1 cellular context compared by ENCODE assay signal in the genomic region with DNA sequence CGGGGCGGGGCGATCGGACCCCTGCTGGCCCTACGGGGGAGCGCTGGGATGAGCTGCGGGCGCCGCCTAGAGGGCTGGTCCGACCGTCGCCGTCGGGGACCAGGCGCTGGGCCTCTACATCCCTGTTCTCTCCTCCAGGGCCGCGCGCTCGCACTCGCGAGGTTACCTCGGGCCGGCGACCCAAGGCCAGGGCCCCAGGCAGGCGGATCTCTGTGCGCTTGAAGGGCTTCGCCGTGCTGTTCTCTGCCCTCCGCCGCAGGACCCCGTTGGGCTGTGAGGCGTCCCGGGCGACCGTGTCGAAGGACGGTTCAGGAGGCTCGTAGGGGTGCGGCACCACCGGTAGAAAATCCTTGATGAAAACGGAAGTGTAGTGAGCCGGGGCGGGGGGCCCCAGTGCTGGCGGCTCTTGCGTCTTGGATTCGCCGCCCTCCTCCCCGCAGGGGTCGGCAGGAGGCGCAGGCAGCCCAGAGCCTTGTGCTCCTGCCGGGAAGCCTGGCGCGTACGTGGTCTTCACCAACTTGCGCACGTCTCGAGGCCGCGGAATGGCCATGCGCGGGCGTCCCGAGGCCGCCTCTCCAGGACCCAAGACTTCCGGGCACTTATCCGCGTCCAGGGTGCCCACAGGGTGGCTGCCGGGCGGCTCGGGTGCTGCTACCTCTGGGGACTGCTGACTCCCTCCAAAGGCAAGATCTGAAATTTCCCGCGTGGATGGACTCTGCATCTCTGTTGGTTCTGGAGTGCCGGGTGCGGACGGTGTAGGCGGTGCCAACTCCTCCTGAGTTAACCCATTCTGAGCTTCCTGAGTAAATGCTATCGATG.
A peak's percentile ranks its signal among the peaks of the same experiment; 100 is the strongest.
TF ChIP-seq lines count a peak whose summit lies in the region.

No MANE protein-coding gene starts in this region.

TF ChIP-seq in WTC11, 78 proteins besides CTCF, POLR2A, EP300 and RAD21 (continued from another document and continues in another):
- TF ChIP-seq, protein P1, sequence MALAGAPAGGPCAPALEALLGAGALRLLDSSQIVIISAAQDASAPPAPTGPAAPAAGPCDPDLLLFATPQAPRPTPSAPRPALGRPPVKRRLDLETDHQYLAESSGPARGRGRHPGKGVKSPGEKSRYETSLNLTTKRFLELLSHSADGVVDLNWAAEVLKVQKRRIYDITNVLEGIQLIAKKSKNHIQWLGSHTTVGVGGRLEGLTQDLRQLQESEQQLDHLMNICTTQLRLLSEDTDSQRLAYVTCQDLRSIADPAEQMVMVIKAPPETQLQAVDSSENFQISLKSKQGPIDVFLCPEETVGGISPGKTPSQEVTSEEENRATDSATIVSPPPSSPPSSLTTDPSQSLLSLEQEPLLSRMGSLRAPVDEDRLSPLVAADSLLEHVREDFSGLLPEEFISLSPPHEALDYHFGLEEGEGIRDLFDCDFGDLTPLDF (CRISPR knock-in tag; IDR thresholded peaks at IDR 0.05) = no peak
- TF ChIP-seq JAZF1 (CRISPR knock-in tag; IDR thresholded peaks at IDR 0.05) (no peak), CDX4 (CRISPR knock-in tag; IDR thresholded peaks at IDR 0.05; ENCODE audit: borderline replicate concordance) (no peak), NFATC4 (CRISPR knock-in tag; IDR thresholded peaks at IDR 0.05) (no peak), FOXJ3 (CRISPR knock-in tag; IDR thresholded peaks at IDR 0.05; ENCODE audit: borderline replicate concordance) (no peak), NR1H2 (CRISPR knock-in tag; IDR thresholded peaks at IDR 0.05) (no peak), SMAD3 (CRISPR knock-in tag; IDR thresholded peaks at IDR 0.05; ENCODE audit: borderline replicate concordance) (no peak), MAX (CRISPR knock-in tag; IDR thresholded peaks at IDR 0.05) (peak; percentile 68), KAT7 (CRISPR knock-in tag; IDR thresholded peaks at IDR 0.05; ENCODE audit: borderline replicate concordance) (0 out of 2 replicates have a peak, but pooled peaks have one; percentile 29), NR3C1 (CRISPR knock-in tag; conservative IDR thresholded peaks at IDR 0.05; ENCODE audit: low read depth) (0 out of 2 replicates have a peak, but pooled peaks have one; percentile 82), ZNF121 (CRISPR knock-in tag; IDR thresholded peaks at IDR 0.05) (no peak), SP1 (CRISPR knock-in tag; conservative IDR thresholded peaks at IDR 0.05) (peak; percentile 39; the same call in 1 of the 2 replicates), ZBTB43 (CRISPR knock-in tag; IDR thresholded peaks at IDR 0.05) (no peak), ETV6 (CRISPR knock-in tag; IDR thresholded peaks at IDR 0.05) (peak; percentile 78; the same call in 1 of the 2 replicates), GTF2I (CRISPR knock-in tag; conservative IDR thresholded peaks at IDR 0.05) (no peak), ZNF317 (CRISPR knock-in tag; IDR thresholded peaks at IDR 0.05; ENCODE audit: borderline replicate concordance, low read depth) (no peak), ERG (CRISPR knock-in tag; IDR thresholded peaks at IDR 0.05) (no peak), ZNF138 (CRISPR knock-in tag; conservative IDR thresholded peaks at IDR 0.05) (0 out of 2 replicates have a peak, but pooled peaks have one; percentile 28), ZNF219 (CRISPR knock-in tag; IDR thresholded peaks at IDR 0.05; ENCODE audit: borderline replicate concordance) (no peak), ZNF396 (CRISPR knock-in tag; IDR thresholded peaks at IDR 0.05; ENCODE audit: borderline replicate concordance) (no peak), SMAD4 (CRISPR knock-in tag; IDR thresholded peaks at IDR 0.05) (no peak), SOX15 (CRISPR knock-in tag; IDR thresholded peaks at IDR 0.05) (no peak), FOXP1 (CRISPR knock-in tag; IDR thresholded peaks at IDR 0.05; ENCODE audit: borderline replicate concordance) (no peak), NFE2L1 (CRISPR knock-in tag; IDR thresholded peaks at IDR 0.05) (no peak)
- TF ChIP-seq, protein P2, sequence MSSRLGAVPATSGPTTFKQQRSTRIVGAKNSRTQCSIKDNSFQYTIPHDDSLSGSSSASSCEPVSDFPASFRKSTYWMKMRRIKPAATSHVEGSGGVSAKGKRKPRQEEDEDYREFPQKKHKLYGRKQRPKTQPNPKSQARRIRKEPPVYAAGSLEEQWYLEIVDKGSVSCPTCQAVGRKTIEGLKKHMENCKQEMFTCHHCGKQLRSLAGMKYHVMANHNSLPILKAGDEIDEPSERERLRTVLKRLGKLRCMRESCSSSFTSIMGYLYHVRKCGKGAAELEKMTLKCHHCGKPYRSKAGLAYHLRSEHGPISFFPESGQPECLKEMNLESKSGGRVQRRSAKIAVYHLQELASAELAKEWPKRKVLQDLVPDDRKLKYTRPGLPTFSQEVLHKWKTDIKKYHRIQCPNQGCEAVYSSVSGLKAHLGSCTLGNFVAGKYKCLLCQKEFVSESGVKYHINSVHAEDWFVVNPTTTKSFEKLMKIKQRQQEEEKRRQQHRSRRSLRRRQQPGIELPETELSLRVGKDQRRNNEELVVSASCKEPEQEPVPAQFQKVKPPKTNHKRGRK (CRISPR knock-in tag; IDR thresholded peaks at IDR 0.05; ENCODE audit: borderline replicate concordance) = no peak
- TF ChIP-seq, protein P3, sequence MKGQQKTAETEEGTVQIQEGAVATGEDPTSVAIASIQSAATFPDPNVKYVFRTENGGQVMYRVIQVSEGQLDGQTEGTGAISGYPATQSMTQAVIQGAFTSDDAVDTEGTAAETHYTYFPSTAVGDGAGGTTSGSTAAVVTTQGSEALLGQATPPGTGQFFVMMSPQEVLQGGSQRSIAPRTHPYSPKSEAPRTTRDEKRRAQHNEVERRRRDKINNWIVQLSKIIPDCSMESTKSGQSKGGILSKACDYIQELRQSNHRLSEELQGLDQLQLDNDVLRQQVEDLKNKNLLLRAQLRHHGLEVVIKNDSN (CRISPR knock-in tag; IDR thresholded peaks at IDR 0.05) = no peak
- TF ChIP-seq, protein P4, sequence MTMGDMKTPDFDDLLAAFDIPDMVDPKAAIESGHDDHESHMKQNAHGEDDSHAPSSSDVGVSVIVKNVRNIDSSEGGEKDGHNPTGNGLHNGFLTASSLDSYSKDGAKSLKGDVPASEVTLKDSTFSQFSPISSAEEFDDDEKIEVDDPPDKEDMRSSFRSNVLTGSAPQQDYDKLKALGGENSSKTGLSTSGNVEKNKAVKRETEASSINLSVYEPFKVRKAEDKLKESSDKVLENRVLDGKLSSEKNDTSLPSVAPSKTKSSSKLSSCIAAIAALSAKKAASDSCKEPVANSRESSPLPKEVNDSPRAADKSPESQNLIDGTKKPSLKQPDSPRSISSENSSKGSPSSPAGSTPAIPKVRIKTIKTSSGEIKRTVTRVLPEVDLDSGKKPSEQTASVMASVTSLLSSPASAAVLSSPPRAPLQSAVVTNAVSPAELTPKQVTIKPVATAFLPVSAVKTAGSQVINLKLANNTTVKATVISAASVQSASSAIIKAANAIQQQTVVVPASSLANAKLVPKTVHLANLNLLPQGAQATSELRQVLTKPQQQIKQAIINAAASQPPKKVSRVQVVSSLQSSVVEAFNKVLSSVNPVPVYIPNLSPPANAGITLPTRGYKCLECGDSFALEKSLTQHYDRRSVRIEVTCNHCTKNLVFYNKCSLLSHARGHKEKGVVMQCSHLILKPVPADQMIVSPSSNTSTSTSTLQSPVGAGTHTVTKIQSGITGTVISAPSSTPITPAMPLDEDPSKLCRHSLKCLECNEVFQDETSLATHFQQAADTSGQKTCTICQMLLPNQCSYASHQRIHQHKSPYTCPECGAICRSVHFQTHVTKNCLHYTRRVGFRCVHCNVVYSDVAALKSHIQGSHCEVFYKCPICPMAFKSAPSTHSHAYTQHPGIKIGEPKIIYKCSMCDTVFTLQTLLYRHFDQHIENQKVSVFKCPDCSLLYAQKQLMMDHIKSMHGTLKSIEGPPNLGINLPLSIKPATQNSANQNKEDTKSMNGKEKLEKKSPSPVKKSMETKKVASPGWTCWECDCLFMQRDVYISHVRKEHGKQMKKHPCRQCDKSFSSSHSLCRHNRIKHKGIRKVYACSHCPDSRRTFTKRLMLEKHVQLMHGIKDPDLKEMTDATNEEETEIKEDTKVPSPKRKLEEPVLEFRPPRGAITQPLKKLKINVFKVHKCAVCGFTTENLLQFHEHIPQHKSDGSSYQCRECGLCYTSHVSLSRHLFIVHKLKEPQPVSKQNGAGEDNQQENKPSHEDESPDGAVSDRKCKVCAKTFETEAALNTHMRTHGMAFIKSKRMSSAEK (CRISPR knock-in tag; IDR thresholded peaks at IDR 0.05; ENCODE audit: borderline replicate concordance) = no peak
- TF ChIP-seq, protein P5, sequence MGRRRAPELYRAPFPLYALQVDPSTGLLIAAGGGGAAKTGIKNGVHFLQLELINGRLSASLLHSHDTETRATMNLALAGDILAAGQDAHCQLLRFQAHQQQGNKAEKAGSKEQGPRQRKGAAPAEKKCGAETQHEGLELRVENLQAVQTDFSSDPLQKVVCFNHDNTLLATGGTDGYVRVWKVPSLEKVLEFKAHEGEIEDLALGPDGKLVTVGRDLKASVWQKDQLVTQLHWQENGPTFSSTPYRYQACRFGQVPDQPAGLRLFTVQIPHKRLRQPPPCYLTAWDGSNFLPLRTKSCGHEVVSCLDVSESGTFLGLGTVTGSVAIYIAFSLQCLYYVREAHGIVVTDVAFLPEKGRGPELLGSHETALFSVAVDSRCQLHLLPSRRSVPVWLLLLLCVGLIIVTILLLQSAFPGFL (CRISPR knock-in tag; IDR thresholded peaks at IDR 0.05; ENCODE audit: borderline replicate concordance) = no peak
- TF ChIP-seq, protein P6, sequence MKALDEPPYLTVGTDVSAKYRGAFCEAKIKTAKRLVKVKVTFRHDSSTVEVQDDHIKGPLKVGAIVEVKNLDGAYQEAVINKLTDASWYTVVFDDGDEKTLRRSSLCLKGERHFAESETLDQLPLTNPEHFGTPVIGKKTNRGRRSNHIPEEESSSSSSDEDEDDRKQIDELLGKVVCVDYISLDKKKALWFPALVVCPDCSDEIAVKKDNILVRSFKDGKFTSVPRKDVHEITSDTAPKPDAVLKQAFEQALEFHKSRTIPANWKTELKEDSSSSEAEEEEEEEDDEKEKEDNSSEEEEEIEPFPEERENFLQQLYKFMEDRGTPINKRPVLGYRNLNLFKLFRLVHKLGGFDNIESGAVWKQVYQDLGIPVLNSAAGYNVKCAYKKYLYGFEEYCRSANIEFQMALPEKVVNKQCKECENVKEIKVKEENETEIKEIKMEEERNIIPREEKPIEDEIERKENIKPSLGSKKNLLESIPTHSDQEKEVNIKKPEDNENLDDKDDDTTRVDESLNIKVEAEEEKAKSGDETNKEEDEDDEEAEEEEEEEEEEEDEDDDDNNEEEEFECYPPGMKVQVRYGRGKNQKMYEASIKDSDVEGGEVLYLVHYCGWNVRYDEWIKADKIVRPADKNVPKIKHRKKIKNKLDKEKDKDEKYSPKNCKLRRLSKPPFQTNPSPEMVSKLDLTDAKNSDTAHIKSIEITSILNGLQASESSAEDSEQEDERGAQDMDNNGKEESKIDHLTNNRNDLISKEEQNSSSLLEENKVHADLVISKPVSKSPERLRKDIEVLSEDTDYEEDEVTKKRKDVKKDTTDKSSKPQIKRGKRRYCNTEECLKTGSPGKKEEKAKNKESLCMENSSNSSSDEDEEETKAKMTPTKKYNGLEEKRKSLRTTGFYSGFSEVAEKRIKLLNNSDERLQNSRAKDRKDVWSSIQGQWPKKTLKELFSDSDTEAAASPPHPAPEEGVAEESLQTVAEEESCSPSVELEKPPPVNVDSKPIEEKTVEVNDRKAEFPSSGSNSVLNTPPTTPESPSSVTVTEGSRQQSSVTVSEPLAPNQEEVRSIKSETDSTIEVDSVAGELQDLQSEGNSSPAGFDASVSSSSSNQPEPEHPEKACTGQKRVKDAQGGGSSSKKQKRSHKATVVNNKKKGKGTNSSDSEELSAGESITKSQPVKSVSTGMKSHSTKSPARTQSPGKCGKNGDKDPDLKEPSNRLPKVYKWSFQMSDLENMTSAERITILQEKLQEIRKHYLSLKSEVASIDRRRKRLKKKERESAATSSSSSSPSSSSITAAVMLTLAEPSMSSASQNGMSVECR (CRISPR knock-in tag; IDR thresholded peaks at IDR 0.05; ENCODE audit: borderline replicate concordance) = peak; percentile 54; the same call in 1 of the 2 replicates
- TF ChIP-seq, protein P7, sequence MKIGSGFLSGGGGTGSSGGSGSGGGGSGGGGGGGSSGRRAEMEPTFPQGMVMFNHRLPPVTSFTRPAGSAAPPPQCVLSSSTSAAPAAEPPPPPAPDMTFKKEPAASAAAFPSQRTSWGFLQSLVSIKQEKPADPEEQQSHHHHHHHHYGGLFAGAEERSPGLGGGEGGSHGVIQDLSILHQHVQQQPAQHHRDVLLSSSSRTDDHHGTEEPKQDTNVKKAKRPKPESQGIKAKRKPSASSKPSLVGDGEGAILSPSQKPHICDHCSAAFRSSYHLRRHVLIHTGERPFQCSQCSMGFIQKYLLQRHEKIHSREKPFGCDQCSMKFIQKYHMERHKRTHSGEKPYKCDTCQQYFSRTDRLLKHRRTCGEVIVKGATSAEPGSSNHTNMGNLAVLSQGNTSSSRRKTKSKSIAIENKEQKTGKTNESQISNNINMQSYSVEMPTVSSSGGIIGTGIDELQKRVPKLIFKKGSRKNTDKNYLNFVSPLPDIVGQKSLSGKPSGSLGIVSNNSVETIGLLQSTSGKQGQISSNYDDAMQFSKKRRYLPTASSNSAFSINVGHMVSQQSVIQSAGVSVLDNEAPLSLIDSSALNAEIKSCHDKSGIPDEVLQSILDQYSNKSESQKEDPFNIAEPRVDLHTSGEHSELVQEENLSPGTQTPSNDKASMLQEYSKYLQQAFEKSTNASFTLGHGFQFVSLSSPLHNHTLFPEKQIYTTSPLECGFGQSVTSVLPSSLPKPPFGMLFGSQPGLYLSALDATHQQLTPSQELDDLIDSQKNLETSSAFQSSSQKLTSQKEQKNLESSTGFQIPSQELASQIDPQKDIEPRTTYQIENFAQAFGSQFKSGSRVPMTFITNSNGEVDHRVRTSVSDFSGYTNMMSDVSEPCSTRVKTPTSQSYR (CRISPR knock-in tag; IDR thresholded peaks at IDR 0.05) = 0 out of 2 replicates have a peak, but pooled peaks have one; percentile 19
